1 cellular context compared by ENCODE assay signal in genomic region chr2:162582357-162582798, GRCh38.
TF ChIP-seq lines count a peak whose summit lies in the region.

No MANE protein-coding gene starts in this region.

TF ChIP-seq in HepG2, 621 proteins besides CTCF, POLR2A, EP300 and RAD21 (continued from another document and continues in another):
- no peak for TF ChIP-seq SP4 (CRISPR knock-in tag; IDR thresholded peaks at IDR 0.05)
- TF ChIP-seq, protein P1, sequence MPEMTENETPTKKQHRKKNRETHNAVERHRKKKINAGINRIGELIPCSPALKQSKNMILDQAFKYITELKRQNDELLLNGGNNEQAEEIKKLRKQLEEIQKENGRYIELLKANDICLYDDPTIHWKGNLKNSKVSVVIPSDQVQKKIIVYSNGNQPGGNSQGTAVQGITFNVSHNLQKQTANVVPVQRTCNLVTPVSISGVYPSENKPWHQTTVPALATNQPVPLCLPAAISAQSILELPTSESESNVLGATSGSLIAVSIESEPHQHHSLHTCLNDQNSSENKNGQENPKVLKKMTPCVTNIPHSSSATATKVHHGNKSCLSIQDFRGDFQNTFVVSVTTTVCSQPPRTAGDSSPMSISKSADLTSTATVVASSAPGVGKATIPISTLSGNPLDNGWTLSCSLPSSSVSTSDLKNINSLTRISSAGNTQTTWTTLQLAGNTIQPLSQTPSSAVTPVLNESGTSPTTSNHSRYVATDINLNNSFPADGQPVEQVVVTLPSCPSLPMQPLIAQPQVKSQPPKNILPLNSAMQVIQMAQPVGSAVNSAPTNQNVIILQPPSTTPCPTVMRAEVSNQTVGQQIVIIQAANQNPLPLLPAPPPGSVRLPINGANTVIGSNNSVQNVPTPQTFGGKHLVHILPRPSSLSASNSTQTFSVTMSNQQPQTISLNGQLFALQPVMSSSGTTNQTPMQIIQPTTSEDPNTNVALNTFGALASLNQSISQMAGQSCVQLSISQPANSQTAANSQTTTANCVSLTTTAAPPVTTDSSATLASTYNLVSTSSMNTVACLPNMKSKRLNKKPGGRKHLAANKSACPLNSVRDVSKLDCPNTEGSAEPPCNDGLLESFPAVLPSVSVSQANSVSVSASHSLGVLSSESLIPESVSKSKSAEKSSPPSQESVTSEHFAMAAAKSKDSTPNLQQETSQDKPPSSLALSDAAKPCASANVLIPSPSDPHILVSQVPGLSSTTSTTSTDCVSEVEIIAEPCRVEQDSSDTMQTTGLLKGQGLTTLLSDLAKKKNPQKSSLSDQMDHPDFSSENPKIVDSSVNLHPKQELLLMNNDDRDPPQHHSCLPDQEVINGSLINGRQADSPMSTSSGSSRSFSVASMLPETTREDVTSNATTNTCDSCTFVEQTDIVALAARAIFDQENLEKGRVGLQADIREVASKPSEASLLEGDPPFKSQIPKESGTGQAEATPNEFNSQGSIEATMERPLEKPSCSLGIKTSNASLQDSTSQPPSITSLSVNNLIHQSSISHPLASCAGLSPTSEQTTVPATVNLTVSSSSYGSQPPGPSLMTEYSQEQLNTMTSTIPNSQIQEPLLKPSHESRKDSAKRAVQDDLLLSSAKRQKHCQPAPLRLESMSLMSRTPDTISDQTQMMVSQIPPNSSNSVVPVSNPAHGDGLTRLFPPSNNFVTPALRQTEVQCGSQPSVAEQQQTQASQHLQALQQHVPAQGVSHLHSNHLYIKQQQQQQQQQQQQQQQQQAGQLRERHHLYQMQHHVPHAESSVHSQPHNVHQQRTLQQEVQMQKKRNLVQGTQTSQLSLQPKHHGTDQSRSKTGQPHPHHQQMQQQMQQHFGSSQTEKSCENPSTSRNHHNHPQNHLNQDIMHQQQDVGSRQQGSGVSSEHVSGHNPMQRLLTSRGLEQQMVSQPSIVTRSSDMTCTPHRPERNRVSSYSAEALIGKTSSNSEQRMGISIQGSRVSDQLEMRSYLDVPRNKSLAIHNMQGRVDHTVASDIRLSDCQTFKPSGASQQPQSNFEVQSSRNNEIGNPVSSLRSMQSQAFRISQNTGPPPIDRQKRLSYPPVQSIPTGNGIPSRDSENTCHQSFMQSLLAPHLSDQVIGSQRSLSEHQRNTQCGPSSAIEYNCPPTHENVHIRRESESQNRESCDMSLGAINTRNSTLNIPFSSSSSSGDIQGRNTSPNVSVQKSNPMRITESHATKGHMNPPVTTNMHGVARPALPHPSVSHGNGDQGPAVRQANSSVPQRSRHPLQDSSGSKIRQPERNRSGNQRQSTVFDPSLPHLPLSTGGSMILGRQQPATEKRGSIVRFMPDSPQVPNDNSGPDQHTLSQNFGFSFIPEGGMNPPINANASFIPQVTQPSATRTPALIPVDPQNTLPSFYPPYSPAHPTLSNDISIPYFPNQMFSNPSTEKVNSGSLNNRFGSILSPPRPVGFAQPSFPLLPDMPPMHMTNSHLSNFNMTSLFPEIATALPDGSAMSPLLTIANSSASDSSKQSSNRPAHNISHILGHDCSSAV (CRISPR knock-in tag; IDR thresholded peaks at IDR 0.05; ENCODE audit: borderline replicate concordance) = no peak
- no peak for TF ChIP-seq ZNF761 (CRISPR knock-in tag; conservative IDR thresholded peaks at IDR 0.05)
- TF ChIP-seq ZNF180 (CRISPR knock-in tag; IDR thresholded peaks at IDR 0.05; ENCODE audit: borderline replicate concordance, low read depth) = no peak
- TF ChIP-seq CSRNP2 (CRISPR knock-in tag; conservative IDR thresholded peaks at IDR 0.05; ENCODE audit: low read depth) = no peak
- peak; percentile 100 for TF ChIP-seq FOSL2 (CRISPR knock-in tag; IDR thresholded peaks at IDR 0.05)
- peak; percentile 67 for TF ChIP-seq ZNF652 (CRISPR knock-in tag; IDR thresholded peaks at IDR 0.05; ENCODE audit: borderline replicate concordance, low read depth)
- TF ChIP-seq MTF1 (CRISPR knock-in tag; IDR thresholded peaks at IDR 0.05) = no peak
- TF ChIP-seq SNRNP70 (IDR thresholded peaks at IDR 0.05; ENCODE audit: low read depth, low read length) = no peak
- no peak for TF ChIP-seq ZNF256 (CRISPR knock-in tag; conservative IDR thresholded peaks at IDR 0.05)
- TF ChIP-seq CC2D1A (CRISPR knock-in tag; IDR thresholded peaks at IDR 0.05) = 0 out of 2 replicates have a peak, but pooled peaks have one; percentile 55
- TF ChIP-seq ZNF816 (CRISPR knock-in tag; IDR thresholded peaks at IDR 0.05; ENCODE audit: borderline replicate concordance) = peak; percentile 96
- TF ChIP-seq ZNF580 (CRISPR knock-in tag; IDR thresholded peaks at IDR 0.05; ENCODE audit: borderline replicate concordance, low read depth) = peak; percentile 98; the same call in 1 of the 2 replicates
- TF ChIP-seq ZNF432 (CRISPR knock-in tag; IDR thresholded peaks at IDR 0.05; ENCODE audit: borderline replicate concordance) = no peak
- no peak for TF ChIP-seq ZNF17 (CRISPR knock-in tag; IDR thresholded peaks at IDR 0.05)
- no peak for TF ChIP-seq ZNF253 (CRISPR knock-in tag; IDR thresholded peaks at IDR 0.05; ENCODE audit: borderline replicate concordance)
- TF ChIP-seq MAZ (IDR thresholded peaks at IDR 0.05; ENCODE audit: borderline replicate concordance, low read depth, low read length) = no peak
- TF ChIP-seq MAZ (CRISPR knock-in tag; IDR thresholded peaks at IDR 0.05; ENCODE audit: low read depth) = peak; percentile 91
- TF ChIP-seq TARDBP (CRISPR knock-in tag; IDR thresholded peaks at IDR 0.05) = peak; percentile 100
- TF ChIP-seq ZFP36L1 (CRISPR knock-in tag; IDR thresholded peaks at IDR 0.05) = peak; percentile 99
- TF ChIP-seq, protein P2, sequence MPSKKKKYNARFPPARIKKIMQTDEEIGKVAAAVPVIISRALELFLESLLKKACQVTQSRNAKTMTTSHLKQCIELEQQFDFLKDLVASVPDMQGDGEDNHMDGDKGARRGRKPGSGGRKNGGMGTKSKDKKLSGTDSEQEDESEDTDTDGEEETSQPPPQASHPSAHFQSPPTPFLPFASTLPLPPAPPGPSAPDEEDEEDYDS (CRISPR knock-in tag; IDR thresholded peaks at IDR 0.05) = peak; percentile 83
- peak; percentile 52; the same call in 1 of the 2 replicates for TF ChIP-seq MLXIP (CRISPR knock-in tag; IDR thresholded peaks at IDR 0.05; ENCODE audit: borderline replicate concordance)
- no peak for TF ChIP-seq HOXA7 (CRISPR knock-in tag; IDR thresholded peaks at IDR 0.05)
- TF ChIP-seq, protein P3, sequence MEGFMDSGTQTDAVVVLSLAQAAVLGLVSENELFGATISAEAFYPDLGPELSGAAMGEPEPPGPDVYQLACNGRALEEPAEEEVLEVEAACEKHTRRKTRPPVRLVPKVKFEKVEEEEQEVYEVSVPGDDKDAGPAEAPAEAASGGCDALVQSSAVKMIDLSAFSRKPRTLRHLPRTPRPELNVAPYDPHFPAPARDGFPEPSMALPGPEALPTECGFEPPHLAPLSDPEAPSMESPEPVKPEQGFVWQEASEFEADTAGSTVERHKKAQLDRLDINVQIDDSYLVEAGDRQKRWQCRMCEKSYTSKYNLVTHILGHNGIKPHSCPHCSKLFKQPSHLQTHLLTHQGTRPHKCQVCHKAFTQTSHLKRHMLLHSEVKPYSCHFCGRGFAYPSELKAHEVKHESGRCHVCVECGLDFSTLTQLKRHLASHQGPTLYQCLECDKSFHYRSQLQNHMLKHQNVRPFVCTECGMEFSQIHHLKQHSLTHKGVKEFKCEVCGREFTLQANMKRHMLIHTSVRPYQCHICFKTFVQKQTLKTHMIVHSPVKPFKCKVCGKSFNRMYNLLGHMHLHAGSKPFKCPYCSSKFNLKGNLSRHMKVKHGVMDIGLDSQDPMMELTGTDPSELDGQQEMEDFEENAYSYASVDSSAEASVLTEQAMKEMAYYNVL (CRISPR knock-in tag; IDR thresholded peaks at IDR 0.05; ENCODE audit: borderline replicate concordance) = peak; percentile 89; the same call in 1 of the 2 replicates
- no peak for TF ChIP-seq GZF1 (CRISPR knock-in tag; IDR thresholded peaks at IDR 0.05)
- no peak for TF ChIP-seq ARHGAP35 (CRISPR knock-in tag; IDR thresholded peaks at IDR 0.05; ENCODE audit: borderline replicate concordance)
- no peak for TF ChIP-seq SP2 (CRISPR knock-in tag; IDR thresholded peaks at IDR 0.05)
- TF ChIP-seq ZNF749 (CRISPR knock-in tag; IDR thresholded peaks at IDR 0.05; ENCODE audit: borderline replicate concordance) = peak; percentile 97; the same call in 1 of the 2 replicates
- no peak for TF ChIP-seq ZNF7 (CRISPR knock-in tag; IDR thresholded peaks at IDR 0.05)
- TF ChIP-seq ZNF251 (CRISPR knock-in tag; IDR thresholded peaks at IDR 0.05) = no peak
- no peak for TF ChIP-seq ZNF441 (CRISPR knock-in tag; IDR thresholded peaks at IDR 0.05; ENCODE audit: borderline replicate concordance)
- TF ChIP-seq ELF4 (CRISPR knock-in tag; IDR thresholded peaks at IDR 0.05; ENCODE audit: borderline replicate concordance) = peak; percentile 59; the same call in 1 of the 2 replicates
- TF ChIP-seq MTA1 (CRISPR knock-in tag; IDR thresholded peaks at IDR 0.05; ENCODE audit: borderline replicate concordance) = peak; percentile 79; the same call in 1 of the 2 replicates
- TF ChIP-seq RARA (CRISPR knock-in tag; IDR thresholded peaks at IDR 0.05) = peak; percentile 100
- no peak for TF ChIP-seq RBAK (CRISPR knock-in tag; IDR thresholded peaks at IDR 0.05)
- TF ChIP-seq HES4 (CRISPR knock-in tag; IDR thresholded peaks at IDR 0.05; ENCODE audit: borderline replicate concordance) = no peak
- peak; percentile 51; the same call in 1 of the 2 replicates for TF ChIP-seq MTF2 (CRISPR knock-in tag; IDR thresholded peaks at IDR 0.05; ENCODE audit: borderline replicate concordance)
- peak; percentile 75 for TF ChIP-seq CBX1 (IDR thresholded peaks at IDR 0.05; ENCODE audit: low read depth)
- TF ChIP-seq ZNF800 (CRISPR knock-in tag; IDR thresholded peaks at IDR 0.05) = no peak; the same call in 1 of the 2 replicates
- no peak for TF ChIP-seq ZNF720 (CRISPR knock-in tag; IDR thresholded peaks at IDR 0.05)
- TF ChIP-seq, protein P4, sequence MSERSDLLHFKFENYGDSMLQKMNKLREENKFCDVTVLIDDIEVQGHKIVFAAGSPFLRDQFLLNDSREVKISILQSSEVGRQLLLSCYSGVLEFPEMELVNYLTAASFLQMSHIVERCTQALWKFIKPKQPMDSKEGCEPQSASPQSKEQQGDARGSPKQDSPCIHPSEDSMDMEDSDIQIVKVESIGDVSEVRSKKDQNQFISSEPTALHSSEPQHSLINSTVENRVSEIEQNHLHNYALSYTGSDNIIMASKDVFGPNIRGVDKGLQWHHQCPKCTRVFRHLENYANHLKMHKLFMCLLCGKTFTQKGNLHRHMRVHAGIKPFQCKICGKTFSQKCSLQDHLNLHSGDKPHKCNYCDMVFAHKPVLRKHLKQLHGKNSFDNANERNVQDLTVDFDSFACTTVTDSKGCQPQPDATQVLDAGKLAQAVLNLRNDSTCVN (CRISPR knock-in tag; IDR thresholded peaks at IDR 0.05; ENCODE audit: borderline replicate concordance) = peak; percentile 92
